Comparison of ENCODE assay signal across 9 cellular contexts in the genomic region with DNA sequence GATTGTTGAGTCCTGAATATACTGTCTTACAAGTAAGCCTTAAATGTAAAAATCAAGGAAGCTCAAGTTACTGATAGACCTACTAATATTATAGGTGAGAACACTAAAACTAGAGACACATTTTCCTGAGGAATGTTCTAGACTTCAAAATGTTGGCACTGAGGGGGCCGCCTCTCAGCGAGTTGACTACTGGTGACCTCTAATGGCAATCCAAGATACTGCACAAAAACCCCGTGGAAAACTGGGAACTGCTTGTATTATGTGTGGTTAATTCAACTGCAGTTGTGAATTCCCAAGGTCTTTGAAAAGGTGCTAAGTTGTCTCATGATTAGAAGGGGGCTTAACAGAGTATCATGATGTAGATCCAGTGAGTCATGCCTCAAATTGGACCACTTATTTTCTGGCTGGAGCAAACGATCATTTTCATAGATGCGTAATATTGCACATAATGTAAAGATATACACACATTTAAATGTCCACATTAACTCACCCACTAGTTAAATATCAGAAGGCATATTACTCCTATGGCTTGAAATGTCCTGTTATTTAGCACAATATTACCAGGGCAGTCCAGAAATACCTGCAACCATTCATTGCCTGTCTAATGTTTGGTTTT.
DNase-seq lines count a peak whose midpoint lies in the region; ATAC-seq, FAIRE-seq and TF ChIP-seq lines count a peak whose summit lies in the region.
"Had no signal": no experiment of that assay in that cellular context is flagged by ENCODE, and none has a peak within 500 bp of the region (broad histone marks: within the 10 kb centered on the region; RNA-seq: fewer than 3 reads in every experiment).

No MANE protein-coding gene starts in this region.

- no peak overlapping the region for H2AFZ ChIP-seq in KMS-11 (ENCODE audit: low read depth)
- no peak overlapping the region for H2AFZ ChIP-seq in K562 (ENCODE audit: low read depth, low read length)

- H3K9ac ChIP-seq in KMS-11 (no peak overlapping the region), K562 (ENCODE audit: insufficient read depth in 1 of 2, low read depth in 2 of 2, low read length in 2 of 2) (no peak overlapping the region)

- intact Hi-C loops in K562 (cut with micrococcal nuclease): loop anchor here (1.0 to 5.0 kb wide), 2 partner anchors 441 to 529 kb away; no protein-coding TSS in a partner anchor

- POLR2A ChIA-PET in K562 (lab: Yijun Ruan, JAX): no interaction called here

- no peaks in the 10 kb centered on the region for H3K36me3 Mint-ChIP-seq in mesothelial cell of epicardium
- H3K36me3 Mint-ChIP-seq in activated naive CD4-positive, alpha-beta T cell treated with anti-CD3 and anti-CD28 coated beads, Interleukin-2, amount 50 U/mL, for 72 hours: no peaks in the 10 kb centered on the region

- FAIRE-seq in K562 (lab: Jason Lieb, UNC): peak; percentile 42

- BruUV-seq in K562 (replicated peaks; lab: Mats Ljungman, UMichigan): no TSS peak

- CTCF ChIA-PET in K562 (lab: Yijun Ruan, JAX; ENCODE audit: low intra/inter-chr PET ratio): no interaction called here

- no peak overlapping the region for H3K4me3 ChIP-seq in KMS-11 (IDR thresholded peaks at IDR 0.05; ENCODE audit: insufficient read depth, low read depth, low read length)
- H3K4me3 ChIP-seq in K562: no peak overlapping the region

- H3K27ac Mint-ChIP-seq in mesothelial cell of epicardium: no peak overlapping the region
- H3K27ac Mint-ChIP-seq in activated naive CD4-positive, alpha-beta T cell treated with anti-CD3 and anti-CD28 coated beads, Interleukin-2, amount 50 U/mL, for 72 hours: no peak overlapping the region

- DNase-seq in ELF-1 (ENCODE audit: low read depth, low spot score) (peak; percentile 23), K562 (ENCODE audit: extremely low read depth in 1 of 4, low spot score in 3 of 4) (peak in 2 of 4 experiments; percentile 13 to 14), mesothelial cell of epicardium (ENCODE audit: low spot score in 2 of 2, unreplicated experiment in 2 of 2) (no peak), GM19240 (ENCODE audit: insufficient read length, low spot score) (no peak), germinal center (ENCODE audit: low spot score) (no peak)
- no peak for DNase-seq in activated naive CD4-positive, alpha-beta T cell treated with anti-CD3 and anti-CD28 coated beads, Interleukin-2, amount 50 U/mL, for 72 hours (ENCODE audit: low spot score in 2 of 2)
- DNase-seq: activated CD4-positive, alpha-beta T cell treated with anti-CD3 and anti-CD28 coated beads, Interleukin-2, amount 50 U/mL, for 1 hour had no signal

- no peak overlapping the region for H3K27ac ChIP-seq in KMS-11
- H3K27ac ChIP-seq in K562 (ENCODE audit: extremely low read depth, low read depth, low read length): no peak overlapping the region

- H3K4me2 ChIP-seq in KMS-11 (no peak overlapping the region), K562 (ENCODE audit: insufficient read depth, low read length) (no peak overlapping the region)

- no peaks in the 10 kb centered on the region for H3K27me3 ChIP-seq in KMS-11 (ENCODE audit: insufficient read depth, low read depth)
- H3K27me3 ChIP-seq in K562 (ENCODE audit: control insufficient read depth in 2 of 2, insufficient read depth in 2 of 2, low read length in 2 of 2): no peaks in the 10 kb centered on the region

- no peaks in the 10 kb centered on the region for H3K9me3 Mint-ChIP-seq in mesothelial cell of epicardium
- peaks cover 2 to 6% of the 10 kb centered on the region in 2 donors for H3K9me3 Mint-ChIP-seq in activated naive CD4-positive, alpha-beta T cell treated with anti-CD3 and anti-CD28 coated beads, Interleukin-2, amount 50 U/mL, for 72 hours

- no peaks in the 10 kb centered on the region for H3K4me1 Mint-ChIP-seq in mesothelial cell of epicardium

- peaks cover 9% of the 10 kb centered on the region for H3K4me1 ChIP-seq in KMS-11 (ENCODE audit: low read depth, poor library complexity, severe bottlenecking)
- H3K4me1 ChIP-seq in K562 (replicated peaks in 1 of 2; ENCODE audit: control insufficient read depth in 2 of 2, insufficient read depth in 2 of 2, low read length in 2 of 2): no peaks in the 10 kb centered on the region

- no peaks in the 10 kb centered on the region for H3K79me2 ChIP-seq in KMS-11 (ENCODE audit: insufficient read depth, low read depth)
- no peaks in the 10 kb centered on the region for H3K79me2 ChIP-seq in K562 (ENCODE audit: control insufficient read depth, insufficient read depth, low read length)

- no peaks in the 10 kb centered on the region for H3K9me1 ChIP-seq in K562 (ENCODE audit: control insufficient read depth, insufficient read depth, low read length)

- H3K27me3 Mint-ChIP-seq in mesothelial cell of epicardium (ENCODE audit: low read depth): peaks cover 44% of the 10 kb centered on the region

- TF ChIP-seq EP300 in K562 (IDR thresholded peaks at IDR 0.05; ENCODE audit: low read length): no peak

- no peak overlapping the region for H3K4me3 Mint-ChIP-seq in mesothelial cell of epicardium

- TF ChIP-seq POLR2A in K562 (conservative IDR thresholded peaks at IDR 0.05): no peak

- peak in 1 of 2 experiments; percentile 50; a peak in 3 of 4 replicates for TF ChIP-seq RAD21 in K562 (CRISPR knock-in tag; conservative IDR thresholded peaks at IDR 0.05 in 1 of 2, IDR thresholded peaks at IDR 0.05 in 1 of 2)

- ATAC-seq in K562: 0 out of 3 replicates have a peak, but pooled peaks have one; percentile 57
- ATAC-seq in HG02970 (IDR thresholded peaks at IDR 0.05; ENCODE audit: low FRiP score, unreplicated experiment): no peak
- ATAC-seq in activated naive CD4-positive, alpha-beta T cell treated with anti-CD3 and anti-CD28 coated beads, Interleukin-2, amount 50 U/mL, for 72 hours: no peak

- H3K9me3 ChIP-seq in K562 (replicated peaks; ENCODE audit: control insufficient read depth, insufficient read depth, low read depth, low read length): no peaks in the 10 kb centered on the region

- in situ Hi-C loops in K562 (cut with MboI): no loop called here

- TF ChIP-seq CTCF in KMS-11 (conservative IDR thresholded peaks at IDR 0.05; ENCODE audit: low read depth, low read length) (peak; percentile 62), K562 (IDR thresholded peaks at IDR 0.05 in 2 of 3, conservative IDR thresholded peaks at IDR 0.05 in 1 of 3; ENCODE audit: insufficient read depth in 2 of 3, low read depth in 1 of 3, low read length in 3 of 3) (peak; percentile 44 to 70 (median 53)), mesothelial cell of epicardium (IDR thresholded peaks at IDR 0.05; ENCODE audit: unreplicated experiment) (peak; percentile 22)

- H4K20me1 ChIP-seq in KMS-11 (ENCODE audit: insufficient read depth): no peaks in the 10 kb centered on the region
- no peaks in the 10 kb centered on the region for H4K20me1 ChIP-seq in K562 (replicated peaks; ENCODE audit: control insufficient read depth, insufficient read depth, low read length)

- WGBS in K562 (ENCODE audit: insufficient coverage, low coverage, missing lambda C conversion rate): 6% methylated on average over 5 of the region's 5 CpGs

- H3K36me3 ChIP-seq in KMS-11 (ENCODE audit: insufficient read depth) (no peaks in the 10 kb centered on the region), K562 (ENCODE audit: control insufficient read depth, insufficient read depth, low read length) (no peaks in the 10 kb centered on the region)

TF ChIP-seq in K562, 482 proteins besides CTCF, POLR2A, EP300 and RAD21:
- TF ChIP-seq SMAD2 (IDR thresholded peaks at IDR 0.05; ENCODE audit: low read depth, low read length) (no peak), NUFIP1 (IDR thresholded peaks at IDR 0.05; ENCODE audit: partially characterized antibody) (no peak), HDAC1 (IDR thresholded peaks at IDR 0.05) (no peak), CREM (IDR thresholded peaks at IDR 0.05; ENCODE audit: low read depth) (no peak), JUND (IDR thresholded peaks at IDR 0.05; ENCODE audit: borderline replicate concordance, low read depth, low read length) (no peak), JUND (tag; IDR thresholded peaks at IDR 0.05; ENCODE audit: borderline replicate concordance, low read depth, low read length) (no peak), ZFPM2 (CRISPR knock-in tag; IDR thresholded peaks at IDR 0.05) (no peak), STAT5B (CRISPR knock-in tag; IDR thresholded peaks at IDR 0.05) (no peak), DDX20 (tag; IDR thresholded peaks at IDR 0.05; ENCODE audit: low read depth) (no peak), ZNF282 (CRISPR knock-in tag; IDR thresholded peaks at IDR 0.05) (no peak), PCBP2 (IDR thresholded peaks at IDR 0.05; ENCODE audit: low read depth, low read length, poor library complexity, severe bottlenecking) (no peak)
- TF ChIP-seq, protein P1, sequence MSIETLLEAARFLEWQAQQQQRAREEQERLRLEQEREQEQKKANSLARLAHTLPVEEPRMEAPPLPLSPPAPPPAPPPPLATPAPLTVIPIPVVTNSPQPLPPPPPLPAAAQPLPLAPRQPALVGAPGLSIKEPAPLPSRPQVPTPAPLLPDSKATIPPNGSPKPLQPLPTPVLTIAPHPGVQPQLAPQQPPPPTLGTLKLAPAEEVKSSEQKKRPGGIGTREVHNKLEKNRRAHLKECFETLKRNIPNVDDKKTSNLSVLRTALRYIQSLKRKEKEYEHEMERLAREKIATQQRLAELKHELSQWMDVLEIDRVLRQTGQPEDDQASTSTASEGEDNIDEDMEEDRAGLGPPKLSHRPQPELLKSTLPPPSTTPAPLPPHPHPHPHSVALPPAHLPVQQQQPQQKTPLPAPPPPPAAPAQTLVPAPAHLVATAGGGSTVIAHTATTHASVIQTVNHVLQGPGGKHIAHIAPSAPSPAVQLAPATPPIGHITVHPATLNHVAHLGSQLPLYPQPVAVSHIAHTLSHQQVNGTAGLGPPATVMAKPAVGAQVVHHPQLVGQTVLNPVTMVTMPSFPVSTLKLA (conservative IDR thresholded peaks at IDR 0.05): no peak
